Comparison of ENCODE assay signal across 15 cellular contexts in the genomic region with DNA sequence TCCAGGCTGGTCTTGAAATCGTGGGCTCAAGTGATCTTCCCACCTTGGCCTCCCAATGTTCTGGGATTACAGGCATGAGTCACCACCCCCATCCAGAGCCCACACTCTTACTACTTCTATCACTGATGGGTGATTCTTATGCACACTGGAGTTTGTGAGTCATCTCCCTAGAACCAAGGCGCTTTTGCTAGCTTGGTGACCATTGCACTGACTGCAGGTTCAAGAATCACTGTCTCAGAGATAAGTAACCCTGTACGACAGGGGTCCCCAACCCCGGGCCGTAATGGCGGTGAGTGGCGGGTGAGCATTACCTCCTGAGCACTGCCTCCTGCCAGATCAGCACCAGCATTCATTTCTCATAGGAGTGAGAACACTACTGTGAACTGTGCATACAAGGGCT.
DNase-seq lines count a peak whose midpoint lies in the region; ATAC-seq and TF ChIP-seq lines count a peak whose summit lies in the region.
"Had no signal": no experiment of that assay in that cellular context is flagged by ENCODE, and none has a peak within 500 bp of the region (broad histone marks: within the 10 kb centered on the region; RNA-seq: fewer than 3 reads in every experiment).

No MANE protein-coding gene starts in this region.

- H2AFZ ChIP-seq in mammary epithelial cell (ENCODE audit: low read depth, low read length) = no peak overlapping the region

- BruUV-seq in mammary epithelial cell (replicated peaks; lab: Mats Ljungman, UMichigan) (no TSS peak), Calu3 (replicated peaks; lab: Mats Ljungman, UMichigan) (no TSS peak)

- no peaks in the 10 kb centered on the region for H3K36me3 ChIP-seq in RWPE2 (ENCODE audit: low read depth)
- H3K36me3 ChIP-seq in mammary epithelial cell (ENCODE audit: insufficient read depth, low read length) = no peaks in the 10 kb centered on the region
- H3K36me3 ChIP-seq: thyroid gland had no signal

- H4K20me1 ChIP-seq in mammary epithelial cell (ENCODE audit: insufficient read depth, low read length) = no peaks in the 10 kb centered on the region

- no peak overlapping the region for H3K27ac ChIP-seq in RWPE2 (ENCODE audit: poor library complexity, severe bottlenecking)
- no peak overlapping the region for H3K27ac ChIP-seq in mammary epithelial cell (ENCODE audit: insufficient read depth, low read depth, low read length)
- H3K27ac ChIP-seq: thyroid gland, VCaP had no signal

- H3K4me1 ChIP-seq in RWPE2 (ENCODE audit: insufficient read depth, poor library complexity, severe bottlenecking) (peaks cover 6% of the 10 kb centered on the region), mammary epithelial cell (ENCODE audit: insufficient read depth, low read length) (peaks cover 12% of the 10 kb centered on the region)
- H3K4me1 ChIP-seq: thyroid gland had no signal

- no peak overlapping the region for H3K4me3 Mint-ChIP-seq in Calu3 (ENCODE audit: low read depth, unreplicated experiment)

- H3K79me2 ChIP-seq in mammary epithelial cell (ENCODE audit: insufficient read depth, low read length) = no peaks in the 10 kb centered on the region

- H3K9me3 ChIP-seq in RWPE2 (ENCODE audit: severe bottlenecking) = no peaks in the 10 kb centered on the region
- no peaks in the 10 kb centered on the region for H3K9me3 ChIP-seq in mammary epithelial cell (replicated peaks; ENCODE audit: insufficient read depth, low read length)
- H3K9me3 ChIP-seq: thyroid gland had no signal

- dilution Hi-C loops in mammary epithelial cell (cut with HindIII; ENCODE audit: low sequenced_read_pairs) = no loop called here

- no peak overlapping the region for H3K27ac Mint-ChIP-seq in Calu3 (ENCODE audit: unreplicated experiment)

- no peak overlapping the region for H3K4me3 ChIP-seq in RWPE2 (ENCODE audit: severe bottlenecking)
- H3K4me3 ChIP-seq in mammary epithelial cell (replicated peaks in 1 of 3; ENCODE audit: insufficient read depth in 1 of 3, low read depth in 2 of 3, low read length in 3 of 3) = no peak overlapping the region
- H3K4me3 ChIP-seq: thyroid gland had no signal

- DNase-seq in activated CD8-positive, alpha-beta memory T cell treated with anti-CD3 and anti-CD28 coated beads for 24 hours = peak; percentile 75
- DNase-seq in activated CD8-positive, alpha-beta memory T cell treated with anti-CD3 and anti-CD28 coated beads, Interleukin-2, amount 50 U/mL, for 4 hours = no peak
- DNase-seq in RWPE2 (ENCODE audit: low spot score) (no peak), mammary epithelial cell (peak; percentile 78), cerebellar nuclear complex (lab: John Stamatoyannopoulos, UW) (no peak), Calu3 (no peak)
- DNase-seq in stimulated activated CD4-positive, alpha-beta T cell treated with anti-CD3 and anti-CD28 coated beads, Interleukin-1b, Interleukin-23, amount 100 ng/mL, for 48 hours = peak; percentile 55
- DNase-seq: amygdala, DMS153, NCI-H2171 treated with DMSO at 0.1 percent for 48 hours, retina, thyroid gland had no signal

- ATAC-seq in RWPE2 (ENCODE audit: low read depth) (peak; percentile 94), GM21423 (IDR thresholded peaks at IDR 0.05; ENCODE audit: unreplicated experiment) (no peak)

- H3K27me3 ChIP-seq in RWPE2 (ENCODE audit: insufficient read depth, poor library complexity, severe bottlenecking) = no peaks in the 10 kb centered on the region
- no peaks in the 10 kb centered on the region for H3K27me3 ChIP-seq in mammary epithelial cell (ENCODE audit: insufficient read depth, low read length)
- H3K27me3 ChIP-seq: thyroid gland had no signal

- H3K4me2 ChIP-seq in mammary epithelial cell (ENCODE audit: insufficient read depth, low read depth, low read length) = no peak overlapping the region

- H3K36me3 Mint-ChIP-seq in Calu3 (ENCODE audit: insufficient read depth, unreplicated experiment) = no peaks in the 10 kb centered on the region

- H3K27me3 Mint-ChIP-seq in Calu3 (ENCODE audit: unreplicated experiment) = no peaks in the 10 kb centered on the region

- no peaks in the 10 kb centered on the region for H3K9me3 Mint-ChIP-seq in Calu3 (ENCODE audit: low read depth, unreplicated experiment)

- intact Hi-C loops in mammary epithelial cell (cut with micrococcal nuclease) (no loop called here), Calu3 (cut with micrococcal nuclease; ENCODE audit: unreplicated experiment) (no loop called here)

- TF ChIP-seq CTCF in RWPE2 (IDR thresholded peaks at IDR 0.05; ENCODE audit: poor library complexity, severe bottlenecking) (no peak), mammary epithelial cell (conservative IDR thresholded peaks at IDR 0.05 in 1 of 2, IDR thresholded peaks at IDR 0.05 in 1 of 2; ENCODE audit: extremely low read depth in 1 of 2, insufficient read depth in 1 of 2, low read depth in 1 of 2, low read length in 2 of 2) (no peak), Calu3 (IDR thresholded peaks at IDR 0.05; ENCODE audit: unreplicated experiment) (no peak)

- H3K9ac ChIP-seq in mammary epithelial cell (ENCODE audit: insufficient read depth, low read length) = no peak overlapping the region
- H3K9ac ChIP-seq: KMS-11 had no signal

- 77% methylated on average over 7 of the region's 7 CpGs for WGBS in mammary epithelial cell (ENCODE audit: low coverage, missing lambda C conversion rate)

- in situ Hi-C loops in mammary epithelial cell (cut with MboI; ENCODE audit: low sequenced_read_pairs in 2 of 2) = no loop called here

- CTCF ChIA-PET in mammary epithelial cell (lab: Charles Lee; ENCODE audit: low non-redundant PET) = no interaction called here
- CTCF ChIA-PET in Calu3 (lab: Charles Lee) = no interaction called here

- H3K4me1 Mint-ChIP-seq in Calu3 (ENCODE audit: low read depth, unreplicated experiment) = no peaks in the 10 kb centered on the region

Comparison
In these comparisons a context has a peak if more than half of its experiments do, and no peak if none do; other contexts are left out.
1. DNase-seq: peak in activated CD8-positive, alpha-beta memory T cell treated with anti-CD3 and anti-CD28 coated beads for 24 hours (single experiment), mammary epithelial cell (single experiment) and stimulated activated CD4-positive, alpha-beta T cell treated with anti-CD3 and anti-CD28 coated beads, Interleukin-1b, Interleukin-23, amount 100 ng/mL, for 48 hours (single experiment); none in activated CD8-positive, alpha-beta memory T cell treated with anti-CD3 and anti-CD28 coated beads, Interleukin-2, amount 50 U/mL, for 4 hours (single experiment), RWPE2 (single experiment), cerebellar nuclear complex (0 of 2) and Calu3 (single experiment).